In genomic region chr17:38874505-38875419, GRCh38 we compare ENCODE assay signal across 10 cellular contexts. TPM values are rescaled to one million over a fixed set of nuclear protein-coding genes. Genes with fewer than 3 reads are reported as not detected.
DNase-seq lines count a peak whose midpoint lies in the region; ATAC-seq and TF ChIP-seq lines count a peak whose summit lies in the region.
"Had no signal": no experiment of that assay in that cellular context is flagged by ENCODE, and none has a peak within 500 bp of the region (broad histone marks: within the 10 kb centered on the region; RNA-seq: fewer than 3 reads in every experiment).

No MANE protein-coding gene starts in this region.

- peaks cover 53% of the 10 kb centered on the region for H3K4me1 Mint-ChIP-seq in neural crest cell

- no peaks in the 10 kb centered on the region; the same call in 1 of the 2 replicates for H3K9me3 ChIP-seq in AG04450 (ENCODE audit: control insufficient read depth, insufficient read depth, low read length)
- no peaks in the 10 kb centered on the region for H3K9me3 ChIP-seq in HUES6 (ENCODE audit: control insufficient read depth, insufficient read depth, low read depth, low read length)

- POLR2A ChIA-PET in AG04450 (lab: Yijun Ruan, JAX): interaction anchor here (0.6 kb wide), 1 partner anchor 45 kb away, joined by 3 read pairs; no protein-coding TSS in a partner anchor

- H3K4me3 ChIP-seq in AG04450 (ENCODE audit: low read depth, low read length) (peak overlapping the region; percentile 98), HUES6 (ENCODE audit: low read depth, low read length) (no peak overlapping the region; the same call in 1 of the 2 replicates)

- peaks cover 2% of the 10 kb centered on the region for H3K36me3 Mint-ChIP-seq in neural crest cell (ENCODE audit: low read depth)

- CTCF ChIA-PET in AG04450 (lab: Charles Lee): no interaction called here

- H3K4me1 ChIP-seq in HUES6 (ENCODE audit: control insufficient read depth, insufficient read depth, low read length): peaks cover 77% of the 10 kb centered on the region

- DNase-seq in AG04450 (ENCODE audit: low read depth, low spot score) (no peak), neural crest cell (ENCODE audit: low read depth, low spot score) (no peak), NCI-H748 treated with DMSO at 0.1 percent for 48 hours (lab: John Stamatoyannopoulos, UW) (no peak)
- no peak for DNase-seq in stimulated activated naive CD4-positive, alpha-beta T cell treated with Interleukin-2 at 50 U/mL for 16 hours (lab: John Stamatoyannopoulos, UW)
- DNase-seq: activated CD4-positive, alpha-beta T cell treated with anti-CD3 and anti-CD28 coated beads for 48 hours; NCI-H1092 had no signal

- ATAC-seq in GM19035 (IDR thresholded peaks at IDR 0.05; ENCODE audit: unreplicated experiment) (no peak), GM19328 (IDR thresholded peaks at IDR 0.05; ENCODE audit: unreplicated experiment) (no peak)

- H3K9ac ChIP-seq in HUES6 (ENCODE audit: low read length): peak overlapping the region; percentile 56

- no peak overlapping the region for H3K27ac Mint-ChIP-seq in neural crest cell (ENCODE audit: unreplicated experiment)

- H3K27ac ChIP-seq in AG04450 (ENCODE audit: low read depth, low read length): peak overlapping the region; percentile 1
- peak overlapping the region; percentile 74; the same call in 1 of the 2 replicates for H3K27ac ChIP-seq in HUES6 (ENCODE audit: low read depth, low read length)
- H3K27ac ChIP-seq in cingulate gyrus (ENCODE audit: low read depth, low read length): peak overlapping the region; percentile 57

- peak overlapping the region; percentile 93 for H3K4me3 Mint-ChIP-seq in neural crest cell

- H3K27me3 Mint-ChIP-seq in neural crest cell (ENCODE audit: low read depth): peaks cover 9% of the 10 kb centered on the region

- H3K27me3 ChIP-seq in AG04450 (ENCODE audit: control insufficient read depth, insufficient read depth, low read length) (no peaks in the 10 kb centered on the region), HUES6 (ENCODE audit: control insufficient read depth, insufficient read depth, low read length) (no peaks in the 10 kb centered on the region)

- H3K9me3 Mint-ChIP-seq in neural crest cell: no peaks in the 10 kb centered on the region

- H3K36me3 ChIP-seq in HUES6 (ENCODE audit: control insufficient read depth, insufficient read depth, low read length): peaks cover 17% of the 10 kb centered on the region

- TF ChIP-seq CTCF in AG04450 (IDR thresholded peaks at IDR 0.05; ENCODE audit: low read depth, low read length) (no peak), neural crest cell (conservative IDR thresholded peaks at IDR 0.05) (no peak)

RNA-seq across cellular contexts. Expression of gene LASP1, which starts 4.9 kb away (rescaled TPM):
- 181 and 222 TPM in 2 replicates for polyA plus RNA-seq in AG04450 (2011; rRNA removed)
- 263 and 288 TPM in 2 replicates for polyA minus RNA-seq in AG04450 (2011; rRNA and poly(A)+ RNA removed)
- 87.4 and 94.3 TPM in 2 replicates for total RNA-seq in neural crest cell

RNA-seq across cellular contexts. Expression of gene RPL23, which starts 21.2 kb away (rescaled TPM):
- polyA plus RNA-seq in AG04450 (2011; rRNA removed): 2,769 and 3,155 TPM in 2 replicates
- 380 and 454 TPM in 2 replicates for polyA minus RNA-seq in AG04450 (2011; rRNA and poly(A)+ RNA removed)
- total RNA-seq in neural crest cell: 1,802 and 1,851 TPM in 2 replicates

RNA-seq across cellular contexts. Expression of gene CWC25, which starts 49.6 kb away (rescaled TPM):
- polyA plus RNA-seq in AG04450 (2011; rRNA removed): 13.3 and 15.3 TPM in 2 replicates
- polyA minus RNA-seq in AG04450 (2011; rRNA and poly(A)+ RNA removed): 6.3 and 7.0 TPM in 2 replicates
- 18.9 and 19.3 TPM in 2 replicates for total RNA-seq in neural crest cell

Comparison
In these comparisons a context has a peak if more than half of its experiments do, and no peak if none do; other contexts are left out.
1. H3K27ac ChIP-seq: peak in every context shown above with its lines; median percentile 74 in HUES6; 57 in cingulate gyrus; 1 in AG04450.